Comparison of ENCODE assay signal across 9 cellular contexts in genomic region chr13:30341815-30342570, GRCh38. TPM values are rescaled to one million over a fixed set of nuclear protein-coding genes. Genes with fewer than 3 reads are reported as not detected.
DNase-seq lines count a peak whose midpoint lies in the region; ATAC-seq and TF ChIP-seq lines count a peak whose summit lies in the region.
"Had no signal": no experiment of that assay in that cellular context is flagged by ENCODE, and none has a peak within 500 bp of the region (broad histone marks: within the 10 kb centered on the region; RNA-seq: fewer than 3 reads in every experiment).

No MANE protein-coding gene starts in this region.

- ATAC-seq in GM21825 (IDR thresholded peaks at IDR 0.05; ENCODE audit: unreplicated experiment), result no peak
- no peak for ATAC-seq in GM21360 (IDR thresholded peaks at IDR 0.05; ENCODE audit: unreplicated experiment)

- peak overlapping the region; percentile 90 for H3K27ac ChIP-seq in vagina
- H3K27ac ChIP-seq: BLaER1 treated with 17β-estradiol and CSF1 and Interleukin-3, amounts not matched to agents 10 nM and 100 nM had no signal

- no peaks in the 10 kb centered on the region for H3K36me3 ChIP-seq in vagina

- H3K27me3 ChIP-seq in vagina, result no peaks in the 10 kb centered on the region
- H3K27me3 ChIP-seq: BLaER1 treated with 17β-estradiol and CSF1 and Interleukin-3, amounts not matched to agents 10 nM and 100 nM had no signal

- H3K4me1 ChIP-seq in vagina, result peaks cover 60% of the 10 kb centered on the region

- no peak for TF ChIP-seq CTCF in vagina (IDR thresholded peaks at IDR 0.05)

- DNase-seq in NCI-H1694 treated with DMSO at 0.1 percent for 48 hours (lab: John Stamatoyannopoulos, UW), result peak; percentile 4
- no peak for DNase-seq in NCI-H1694 (lab: John Stamatoyannopoulos, UW)
- peak; percentile 96 for DNase-seq in dedifferentiated amniotic fluid mesenchymal stem cell (ENCODE audit: extremely low spot score)
- peak; percentile 77 to 87 for DNase-seq in lung microvascular endothelial cell (ENCODE audit: low read depth in 2 of 2)
- DNase-seq in vagina (ENCODE audit: extremely low spot score in 2 of 2), result peak in 1 of 2 donors; percentile 95
- DNase-seq in effector CD4-positive, alpha-beta T cell, result no peak

- H3K9me3 ChIP-seq in vagina, result no peaks in the 10 kb centered on the region
- H3K9me3 ChIP-seq: BLaER1 treated with 17β-estradiol and CSF1 and Interleukin-3, amounts not matched to agents 10 nM and 100 nM had no signal

- H3K4me3 ChIP-seq in vagina, result no peak overlapping the region
- H3K4me3 ChIP-seq: BLaER1 treated with 17β-estradiol and CSF1 and Interleukin-3, amounts not matched to agents 10 nM and 100 nM had no signal

- no peak for TF ChIP-seq POLR2A in vagina (IDR thresholded peaks at IDR 0.05)

- intact Hi-C loops in vagina (cut with DNase I), result loop anchor here (10.0 kb wide), 1 partner anchor 53 kb away; no protein-coding TSS in a partner anchor

RNA-seq across cellular contexts. Expression of gene KATNAL1, which starts 34.6 kb away (rescaled TPM):
- total RNA-seq in lung microvascular endothelial cell (10.2 and 12.1 TPM in 2 replicates), vagina (20.6 TPM)

Comparison
In these comparisons a context has a peak if more than half of its experiments do, and no peak if none do; other contexts are left out.
1. DNase-seq: peak in NCI-H1694 treated with DMSO at 0.1 percent for 48 hours (single experiment), dedifferentiated amniotic fluid mesenchymal stem cell (single experiment) and lung microvascular endothelial cell (2 of 2); none in NCI-H1694 (single experiment) and effector CD4-positive, alpha-beta T cell (single experiment).